Comparison of ENCODE assay signal across 10 cellular contexts in the genomic region with DNA sequence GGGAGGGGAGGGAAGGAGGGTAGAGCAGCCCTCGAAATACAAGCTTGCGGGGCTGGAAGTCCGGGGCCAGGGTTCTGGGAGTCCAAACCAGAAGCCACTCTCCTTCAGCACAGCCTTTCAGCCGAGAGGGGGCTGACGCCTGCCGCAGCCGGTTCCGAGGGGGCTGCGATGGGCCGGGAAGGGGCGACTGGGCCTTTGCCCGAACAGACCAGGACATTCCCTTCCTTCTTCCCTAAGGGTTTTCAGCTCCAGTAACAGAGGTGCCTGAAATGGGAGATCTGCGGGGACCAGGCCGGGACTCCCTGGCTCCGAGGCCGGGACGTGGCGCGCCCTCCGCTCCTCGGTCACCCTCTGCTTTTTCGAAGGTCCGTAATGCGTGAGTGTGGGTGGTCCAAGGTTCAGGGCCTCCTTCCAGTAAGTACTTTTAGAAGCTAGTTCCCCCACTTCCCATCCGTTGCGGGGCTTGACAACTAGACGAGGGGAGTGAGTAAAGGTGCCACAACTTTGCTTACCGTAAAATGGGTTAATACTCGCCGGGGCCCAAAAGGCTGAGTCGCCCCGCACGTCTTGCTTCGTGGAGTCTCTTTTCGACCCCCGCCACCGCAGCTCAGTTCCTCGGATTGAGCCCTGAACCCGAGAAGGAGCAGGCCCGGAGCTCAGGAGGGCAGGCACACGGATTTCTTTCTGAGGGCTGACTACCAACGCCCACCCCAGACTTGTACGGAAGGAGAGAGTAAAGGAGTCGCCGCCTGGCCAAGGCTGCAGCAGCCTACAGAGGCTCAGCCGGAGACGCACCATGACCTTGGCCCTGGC. TPM values are rescaled to one million over a fixed set of nuclear protein-coding genes. Genes with fewer than 3 reads are reported as not detected.
DNase-seq lines count a peak whose midpoint lies in the region; ATAC-seq, FAIRE-seq and TF ChIP-seq lines count a peak whose summit lies in the region.
"Had no signal": no experiment of that assay in that cellular context is flagged by ENCODE, and none has a peak within 500 bp of the region (broad histone marks: within the 10 kb centered on the region; RNA-seq: fewer than 3 reads in every experiment).

No MANE protein-coding gene starts in this region.

- H3K23ac ChIP-seq in H1 (ENCODE audit: insufficient read length), result no peak overlapping the region
- peak overlapping the region; percentile 80 for H3K23ac ChIP-seq in neuronal stem cell (ENCODE audit: low read depth, low read length, poor library complexity)

- H3K9ac ChIP-seq in MM.1S (ENCODE audit: low read length), result no peak overlapping the region
- no peak overlapping the region for H3K9ac ChIP-seq in H1 (replicated peaks in 1 of 4; ENCODE audit: extremely low read depth in 1 of 4, low read depth in 3 of 4, low read length in 3 of 4)
- H3K9ac ChIP-seq in neuronal stem cell (ENCODE audit: low read depth, low read length, poor library complexity), result no peak overlapping the region

- WGBS in H1 (ENCODE audit: extremely low coverage in 1 of 2, insufficient coverage in 1 of 2, insufficient read length in 1 of 2, insufficient replicate concordance in 2 of 2, low coverage in 1 of 2, low lambda C conversion rate in 2 of 2, missing lambda C conversion rate in 1 of 2), 2 experiments, result 1% methylated on average over 39 of the region's 47 CpGs; no CpG with 5 or more reads in 1 of the 2 experiments
- WGBS in neuronal stem cell (ENCODE audit: extremely low coverage in 2 of 2, insufficient read length in 2 of 2, insufficient replicate concordance in 1 of 2), 2 donors, result no CpG with 5 or more reads among the region's 47 CpGs

- no peak overlapping the region for H2BK20ac ChIP-seq in H1 (ENCODE audit: low read length)

- H4K20me1 ChIP-seq in MM.1S (ENCODE audit: insufficient read depth, low read length) (no peaks in the 10 kb centered on the region), H1 (replicated peaks in 1 of 2; ENCODE audit: control insufficient read depth in 1 of 2, insufficient read depth in 2 of 2, low read length in 2 of 2) (no peaks in the 10 kb centered on the region)

- H2BK12ac ChIP-seq in H1 (ENCODE audit: low read depth, low read length), result peak overlapping the region; percentile 63; the same call in 1 of the 2 replicates
- H2BK12ac ChIP-seq in neuronal stem cell (ENCODE audit: low read length), result no peak overlapping the region

- H3K9me2 ChIP-seq in MM.1S (replicated peaks; ENCODE audit: insufficient read depth, low read length), result no peaks in the 10 kb centered on the region

- H4K8ac ChIP-seq in H1 (ENCODE audit: extremely low read depth, insufficient read depth, low read length), result no peak overlapping the region
- H4K8ac ChIP-seq in neuronal stem cell (ENCODE audit: low read depth, low read length), result no peak overlapping the region

- no peak overlapping the region for H4K5ac ChIP-seq in H1 (ENCODE audit: insufficient read length, low read depth, low read length)

- H2BK120ac ChIP-seq in H1 (replicated peaks; ENCODE audit: low read depth, low read length) (no peak overlapping the region), neuronal stem cell (ENCODE audit: low read depth, low read length) (no peak overlapping the region)

- H4K91ac ChIP-seq in H1 (replicated peaks; ENCODE audit: insufficient read length, low read length) (no peak overlapping the region), neuronal stem cell (ENCODE audit: low read depth, low read length, poor library complexity) (no peak overlapping the region)

- peaks cover 33% of the 10 kb centered on the region for H3K27me3 ChIP-seq in MM.1S (replicated peaks; ENCODE audit: insufficient read depth, low read length)
- peaks cover 54 to 82% (median 73%) of the 10 kb centered on the region in 4 experiments for H3K27me3 ChIP-seq in H1 (replicated peaks in 1 of 4; ENCODE audit: control insufficient read depth in 3 of 4, extremely low read depth in 1 of 4, insufficient read depth in 3 of 4, low read length in 3 of 4)
- H3K27me3 ChIP-seq in neuronal stem cell (ENCODE audit: control insufficient read depth in 3 of 3, insufficient read depth in 3 of 3, low read depth in 1 of 3, low read length in 3 of 3), result peaks cover 41 to 94% (median 68%) of the 10 kb centered on the region in 3 experiments
- no peaks in the 10 kb centered on the region; the same call in 1 of the 2 replicates for H3K27me3 ChIP-seq in HAP-1 (ENCODE audit: low read depth)

- H3K79me1 ChIP-seq in H1 (ENCODE audit: low read depth, low read length) (no peaks in the 10 kb centered on the region), neuronal stem cell (ENCODE audit: low read depth, low read length) (peaks cover 3% of the 10 kb centered on the region)

- TF ChIP-seq CTCF in MM.1S (IDR thresholded peaks at IDR 0.05; ENCODE audit: low read length), result no peak
- no peak for TF ChIP-seq CTCF in H1 (IDR thresholded peaks at IDR 0.05; ENCODE audit: control extremely low read depth in 1 of 3, insufficient read depth in 1 of 3, low read depth in 1 of 3, low read length in 3 of 3)

- no peak for TF ChIP-seq POLR2A in H1 (IDR thresholded peaks at IDR 0.05; ENCODE audit: control extremely low read depth in 1 of 2, low read depth in 2 of 2, low read length in 2 of 2)

- H3K27ac ChIP-seq in MM.1S (ENCODE audit: low read length) (no peak overlapping the region), H1 (ENCODE audit: low read depth, low read length) (no peak overlapping the region), neuronal stem cell (replicated peaks; ENCODE audit: low read length) (no peak overlapping the region)
- H3K27ac ChIP-seq: SJSA1 had no signal

- TF ChIP-seq RAD21 in H1 (IDR thresholded peaks at IDR 0.05 in 1 of 2, conservative IDR thresholded peaks at IDR 0.05 in 1 of 2; ENCODE audit: low read depth in 2 of 2, low read length in 2 of 2), result no peak

- no peaks in the 10 kb centered on the region for H3K36me3 ChIP-seq in MM.1S (replicated peaks; ENCODE audit: insufficient read depth, low read length)
- no peaks in the 10 kb centered on the region for H3K36me3 ChIP-seq in H1 (ENCODE audit: control insufficient read depth in 2 of 4, insufficient read depth in 4 of 4, low read length in 3 of 4)
- H3K36me3 ChIP-seq in neuronal stem cell (replicated peaks in 1 of 2; ENCODE audit: control insufficient read depth in 2 of 2, insufficient read depth in 2 of 2, low read length in 2 of 2), result no peaks in the 10 kb centered on the region
- H3K36me3 ChIP-seq in HAP-1 (replicated peaks), result no peaks in the 10 kb centered on the region
- H3K36me3 ChIP-seq: SJSA1 had no signal

- H3F3A ChIP-seq in MM.1S (ENCODE audit: insufficient read depth, low read length), result no peaks in the 10 kb centered on the region

- H3K4ac ChIP-seq in H1 (replicated peaks; ENCODE audit: insufficient read length, low read depth, low read length) (no peak overlapping the region), neuronal stem cell (ENCODE audit: low read length) (no peak overlapping the region)

- POLR2A ChIA-PET in H1 (lab: Charles Lee; ENCODE audit: partially characterized antibody), result interaction anchor here (1.6 to 2.4 kb wide), 2 partner anchors 8 to 10 kb away, joined by 7 to 11 read pairs; no protein-coding TSS in a partner anchor

- no peak for ATAC-seq in HG03520 (IDR thresholded peaks at IDR 0.05; ENCODE audit: unreplicated experiment)

- CTCF ChIA-PET in H1 (lab: Charles Lee; ENCODE audit: partially characterized antibody), result interaction anchor here (0.6 to 4.8 kb wide), 9 partner anchors 8 to 524 kb away, joined by 3 to 55 read pairs (median 3); no protein-coding TSS in a partner anchor

- in situ Hi-C loops in HAP-1 (cut with MboI; ENCODE audit: low sequenced_read_pairs), result no loop called here

- H3K18ac ChIP-seq in H1 (ENCODE audit: extremely low read depth, low read length), result peak overlapping the region; percentile 66; the same call in 1 of the 2 replicates
- H3K18ac ChIP-seq in neuronal stem cell (ENCODE audit: low read length), result peak overlapping the region; percentile 85

- H3K14ac ChIP-seq in H1 (ENCODE audit: insufficient read length) (no peak overlapping the region), neuronal stem cell (ENCODE audit: low read length) (no peak overlapping the region)

- peak overlapping the region; percentile 91 for H3K4me2 ChIP-seq in MM.1S (ENCODE audit: low read depth, low read length)
- H3K4me2 ChIP-seq in H1 (ENCODE audit: insufficient read depth in 1 of 2, low read depth in 2 of 2, low read length in 2 of 2), result peak overlapping the region; percentile 91 to 99
- H3K4me2 ChIP-seq in neuronal stem cell (ENCODE audit: insufficient read depth, low read length, poor library complexity, severe bottlenecking), result peak overlapping the region; percentile 45

- no peaks in the 10 kb centered on the region for H3K79me2 ChIP-seq in MM.1S (ENCODE audit: low read length)
- H3K79me2 ChIP-seq in H1 (ENCODE audit: control insufficient read depth in 1 of 2, insufficient read depth in 2 of 2, low read length in 2 of 2), result no peaks in the 10 kb centered on the region

- peak; percentile 70 for DNase-seq in ELF-1 (ENCODE audit: low read depth, low spot score)
- DNase-seq in MM.1S, result no peak
- DNase-seq in H1 (ENCODE audit: low read depth in 1 of 2, low spot score in 2 of 2), result peak in 1 of 2 experiments; percentile 71
- DNase-seq in neuronal stem cell (ENCODE audit: low spot score), result peak; percentile 33
- no peak for DNase-seq in stimulated activated CD4-positive, alpha-beta T cell treated with anti-CD3 and anti-CD28 coated beads, Interleukin-12 subunit alpha, Interleukin-12 subunit beta, amount 100 ng/mL, for 4 hours
- DNase-seq in HAP-1 (ENCODE audit: low spot score in 2 of 2), result no peak
- no peak for DNase-seq in NCI-H1048 (lab: John Stamatoyannopoulos, UW)
- DNase-seq: NCI-H146 had no signal

- H2AFZ ChIP-seq in MM.1S (ENCODE audit: low read length) (peak overlapping the region; percentile 56), H1 (ENCODE audit: low read length) (0 out of 2 replicates have a peak overlapping the region, but pooled peaks have one; percentile 9), neuronal stem cell (ENCODE audit: low read length) (peak overlapping the region; percentile 56)

- H3K56ac ChIP-seq in H1 (replicated peaks; ENCODE audit: insufficient read length, low read depth, low read length), result no peak overlapping the region

- peaks cover 25% of the 10 kb centered on the region for H3K23me2 ChIP-seq in H1 (ENCODE audit: low read depth, low read length)

- H2BK5ac ChIP-seq in H1 (ENCODE audit: low read depth, low read length), result peak overlapping the region; percentile 10; the same call in 1 of the 2 replicates
- H2BK5ac ChIP-seq in neuronal stem cell (ENCODE audit: low read length), result no peak overlapping the region

- H3K4me3 ChIP-seq in MM.1S (ENCODE audit: low read length) (peak overlapping the region; percentile 57), H1 (ENCODE audit: extremely low read depth in 1 of 4, insufficient read depth in 2 of 4, low read depth in 3 of 4, low read length in 4 of 4) (peak overlapping the region; percentile 38 to 62 (median 55)), neuronal stem cell (ENCODE audit: low read length in 2 of 2) (no peak overlapping the region), HAP-1 (no peak overlapping the region)
- H3K4me3 ChIP-seq: SJSA1 had no signal

- H3K9me3 ChIP-seq in MM.1S (replicated peaks; ENCODE audit: insufficient read depth, low read length) (no peaks in the 10 kb centered on the region), H1 (ENCODE audit: insufficient read depth in 2 of 2, low read depth in 1 of 2, low read length in 1 of 2) (no peaks in the 10 kb centered on the region), neuronal stem cell (replicated peaks in 1 of 2; ENCODE audit: control insufficient read depth in 2 of 2, insufficient read depth in 1 of 2, low read depth in 1 of 2, low read length in 2 of 2) (peaks cover 0 to 2% of the 10 kb centered on the region in 2 donors), HAP-1 (no peaks in the 10 kb centered on the region)
- H3K9me3 ChIP-seq: SJSA1 had no signal

- no peaks in the 10 kb centered on the region for H3K4me1 ChIP-seq in MM.1S (ENCODE audit: low read length)
- H3K4me1 ChIP-seq in H1 (replicated peaks in 1 of 4; ENCODE audit: control insufficient read depth in 3 of 4, insufficient read depth in 4 of 4, low read length in 3 of 4), result peaks cover 7 to 45% (median 17%) of the 10 kb centered on the region in 4 experiments
- peaks cover 0 to 24% of the 10 kb centered on the region in 2 donors for H3K4me1 ChIP-seq in neuronal stem cell (ENCODE audit: control insufficient read depth in 2 of 2, insufficient read depth in 1 of 2, low read depth in 1 of 2, low read length in 2 of 2)
- no peaks in the 10 kb centered on the region for H3K4me1 ChIP-seq in HAP-1
- H3K4me1 ChIP-seq: SJSA1 had no signal

- H2BK15ac ChIP-seq in H1 (ENCODE audit: low read length) (no peak overlapping the region), neuronal stem cell (ENCODE audit: low read length) (no peak overlapping the region)

- no peak for FAIRE-seq in H1 (lab: Jason Lieb, UNC)

- TF ChIP-seq EP300 in H1 (IDR thresholded peaks at IDR 0.05; ENCODE audit: borderline replicate concordance in 1 of 2, low read depth in 2 of 2, low read length in 2 of 2), result no peak

- no peak overlapping the region for H2AK5ac ChIP-seq in H1 (ENCODE audit: low read depth, low read length)
- peak overlapping the region; percentile 70 for H2AK5ac ChIP-seq in neuronal stem cell (ENCODE audit: low read depth, low read length)

RNA-seq across cellular contexts. Expression of gene OLIG3, which starts 2.9 kb away (rescaled TPM):
- 0.60 and 0.77 TPM in 2 replicates for total RNA-seq in H1 (2021; fragmentation: NEBNext Ultra II Directional; extraction: Animal tissue kit (Norgen Biotek cat#: 25700))
- polyA plus RNA-seq in H1 (2011; rRNA removed), result 1.3 and 1.4 TPM in 2 replicates
- polyA plus RNA-seq in H1 (2011; cell fraction: cytosol; rRNA removed), result 0.70 TPM
- polyA plus RNA-seq in H1 (2011; cell fraction: nucleus; rRNA removed), result 0.67 TPM
- polyA plus RNA-seq in H1 (2012, experiment 1 of 2), result 0.74 to 0.88 TPM (median 0.79 TPM) in 4 replicates
- 0.62 TPM for polyA plus RNA-seq in H1 (2012, experiment 2 of 2)
- 0.14 TPM for polyA plus RNA-seq in H1 (2013, experiment 1 of 2)
- 0.26 TPM for polyA plus RNA-seq in H1 (2013, experiment 2 of 2)
- 0.27 and 0.38 TPM in 2 replicates for polyA minus RNA-seq in H1 (2011; rRNA and poly(A)+ RNA removed)
- polyA minus RNA-seq in H1 (2011; cell fraction: cytosol; rRNA and poly(A)+ RNA removed), result 0.51 TPM
- 1.2 TPM for polyA minus RNA-seq in H1 (2011; cell fraction: nucleus; rRNA and poly(A)+ RNA removed)
- polyA plus RNA-seq in neuronal stem cell (2013, experiment 1 of 2), result 0.04 TPM
- 0.01 TPM for polyA plus RNA-seq in neuronal stem cell (2013, experiment 2 of 2)
- total RNA-seq: SJSA1 had no signal

Comparison
In these comparisons a context has a peak if more than half of its experiments do, and no peak if none do; other contexts are left out.
1. DNase-seq: peak in ELF-1 (single experiment) and neuronal stem cell (single experiment); none in MM.1S (single experiment), stimulated activated CD4-positive, alpha-beta T cell treated with anti-CD3 and anti-CD28 coated beads, Interleukin-12 subunit alpha, Interleukin-12 subunit beta, amount 100 ng/mL, for 4 hours (single experiment), HAP-1 (0 of 2) and NCI-H1048 (single experiment).
2. H3K4me2 ChIP-seq: peak in every context shown above with its lines; median percentile 95 in H1; 91 in MM.1S; 45 in neuronal stem cell.
3. H3K4me3 ChIP-seq: peak in MM.1S (single experiment) and H1 (4 of 4); none in neuronal stem cell (0 of 2) and HAP-1 (single experiment).
4. Peak in every context shown above with its lines, with median percentiles within 50 percentile points of each other: H2AFZ ChIP-seq.